In the genomic region with DNA sequence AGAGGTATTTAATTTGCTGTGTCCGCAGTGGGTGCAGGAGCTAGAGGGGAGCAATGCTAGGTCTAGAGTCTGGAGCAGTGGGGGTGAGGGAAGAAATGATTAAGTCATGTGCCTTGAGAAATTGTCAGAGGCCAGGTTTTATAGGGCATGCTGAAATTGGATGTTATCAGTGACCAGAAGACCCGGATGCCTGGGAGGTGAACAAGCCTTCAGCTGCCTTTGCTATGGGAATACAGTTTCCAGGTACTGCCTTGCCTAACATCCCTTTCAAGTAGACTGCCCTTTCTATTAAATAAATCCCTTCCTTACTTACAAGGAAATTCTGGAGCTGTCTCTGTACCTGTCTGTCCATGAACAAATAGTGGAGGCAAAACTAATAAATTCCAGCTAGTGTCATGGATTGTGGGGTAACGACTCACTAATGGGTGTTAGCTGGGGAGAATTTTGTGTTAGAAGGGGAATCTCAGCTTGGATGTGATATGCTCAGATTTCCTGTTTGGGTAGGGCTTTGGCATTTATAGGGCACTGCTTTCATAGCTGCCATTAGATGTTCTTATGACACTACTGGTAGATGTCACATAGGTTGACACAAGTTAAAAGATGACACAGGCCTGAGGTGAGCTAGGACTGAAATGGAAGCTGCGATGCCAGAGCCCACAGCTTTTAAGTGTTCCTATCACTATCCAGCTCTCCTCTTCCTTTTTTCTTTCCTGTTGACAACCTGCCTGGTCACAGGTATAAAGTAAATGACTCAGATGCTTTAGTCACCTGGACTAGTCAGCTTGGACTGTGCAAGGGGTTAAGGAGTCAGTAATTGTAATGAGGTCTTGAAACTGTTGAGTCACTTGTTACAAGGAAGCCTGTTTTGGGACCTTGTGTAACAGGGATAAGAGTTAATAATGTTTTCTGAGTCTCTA, we compare ENCODE assay signal across 8 cellular contexts. TPM values are rescaled to one million over a fixed set of nuclear protein-coding genes. Genes with fewer than 3 reads are reported as not detected.
DNase-seq lines count a peak whose midpoint lies in the region; ATAC-seq and TF ChIP-seq lines count a peak whose summit lies in the region.

No MANE protein-coding gene starts in this region.

- TF ChIP-seq CTCF in endodermal cell (conservative IDR thresholded peaks at IDR 0.05) (no peak), neutrophil (IDR thresholded peaks at IDR 0.05) (no peak)

- H3K4me3 ChIP-seq in CD8-positive, alpha-beta memory T cell (ENCODE audit: low read length), result no peak overlapping the region
- H3K4me3 ChIP-seq in endodermal cell (ENCODE audit: low read length) (no peak overlapping the region), neutrophil (ENCODE audit: low read depth in 1 of 2, low read length in 1 of 2) (no peak overlapping the region)

- H3K9me3 Mint-ChIP-seq in CD8-positive, alpha-beta memory T cell, result no peaks in the 10 kb centered on the region
- H3K9me3 Mint-ChIP-seq in endodermal cell, result no peaks in the 10 kb centered on the region

- no peak overlapping the region for H3K9ac ChIP-seq in endodermal cell (ENCODE audit: extremely low read depth, low read length, poor library complexity, severe bottlenecking)

- H3K27ac Mint-ChIP-seq in CD8-positive, alpha-beta memory T cell, result peak overlapping the region; percentile 68 to 95 (median 89)
- H3K27ac Mint-ChIP-seq in endodermal cell, result peak overlapping the region; percentile 60

- CTCF ChIA-PET in CD8-positive, alpha-beta memory T cell (lab: Charles Lee), result interaction anchor here (2.2 to 10.5 kb wide), 2 partner anchors 112 to 125 kb away, joined by 17 to 119 read pairs; no protein-coding TSS in a partner anchor

- H3K27ac ChIP-seq in CD8-positive, alpha-beta memory T cell (ENCODE audit: low read depth, low read length), result no peak overlapping the region
- no peak overlapping the region for H3K27ac ChIP-seq in endodermal cell (ENCODE audit: low read depth, low read length)
- H3K27ac ChIP-seq in neutrophil, result peak overlapping the region; percentile 79

- no peak for ATAC-seq in HG02870 (IDR thresholded peaks at IDR 0.05; ENCODE audit: unreplicated experiment)

- peaks cover 0 to 3% of the 10 kb centered on the region in 2 donors for H3K27me3 Mint-ChIP-seq in CD8-positive, alpha-beta memory T cell
- no peaks in the 10 kb centered on the region for H3K27me3 Mint-ChIP-seq in endodermal cell (ENCODE audit: insufficient read depth)

- no peak for DNase-seq in CD8-positive, alpha-beta memory T cell
- DNase-seq in NCI-H226 (peak; percentile 67), endodermal cell (no peak), activated gamma-delta T cell treated with Interleukin-2 at 50 U/mL for 16 hours (no peak)
- DNase-seq in effector CD8-positive, alpha-beta T cell (lab: John Stamatoyannopoulos, UW), result no peak
- DNase-seq in stimulated activated naive CD4-positive, alpha-beta T cell treated with Interleukin-2 at 50 U/mL for 16 hours (lab: John Stamatoyannopoulos, UW), result no peak

- H3K9me3 ChIP-seq in CD8-positive, alpha-beta memory T cell (ENCODE audit: low read length), result no peaks in the 10 kb centered on the region
- H3K9me3 ChIP-seq in endodermal cell (ENCODE audit: control insufficient read depth, low read length) (no peaks in the 10 kb centered on the region), neutrophil (no peaks in the 10 kb centered on the region)

- peaks cover 23% of the 10 kb centered on the region for H3K36me3 ChIP-seq in CD8-positive, alpha-beta memory T cell (ENCODE audit: insufficient read depth, low read length)
- H3K36me3 ChIP-seq in endodermal cell (ENCODE audit: control insufficient read depth, insufficient read depth, low read length), result peaks cover 91% of the 10 kb centered on the region
- H3K36me3 ChIP-seq in neutrophil, result peaks cover 24% of the 10 kb centered on the region

- peaks cover 0 to 77% (median 17%) of the 10 kb centered on the region in 3 donors for H3K36me3 Mint-ChIP-seq in CD8-positive, alpha-beta memory T cell
- peaks cover 48% of the 10 kb centered on the region for H3K36me3 Mint-ChIP-seq in endodermal cell (ENCODE audit: low read depth)

- H3K4me3 Mint-ChIP-seq in CD8-positive, alpha-beta memory T cell, result peak overlapping the region; percentile 8 to 66 (median 48)
- H3K4me3 Mint-ChIP-seq in endodermal cell, result no peak overlapping the region

- H3K4me1 Mint-ChIP-seq in CD8-positive, alpha-beta memory T cell, result peaks cover 65 to 93% (median 88%) of the 10 kb centered on the region in 3 donors
- H3K4me1 Mint-ChIP-seq in endodermal cell, result peaks cover 68% of the 10 kb centered on the region

- 93 to 100% methylated on average over 3 to 4 of the region's 4 CpGs for WGBS in endodermal cell (ENCODE audit: insufficient coverage in 1 of 2, insufficient read length in 1 of 2), 2 experiments

- POLR2A ChIA-PET in CD8-positive, alpha-beta memory T cell (lab: Charles Lee), result interaction anchor here (1.1 to 1.6 kb wide), 3 partner anchors 17 to 113 kb away, joined by 3 to 11 read pairs (median 3); no protein-coding TSS in a partner anchor

- no peaks in the 10 kb centered on the region for H3K27me3 ChIP-seq in CD8-positive, alpha-beta memory T cell (ENCODE audit: insufficient read depth, low read length, poor library complexity, severe bottlenecking)
- H3K27me3 ChIP-seq in endodermal cell (ENCODE audit: control insufficient read depth, insufficient read depth, low read length, poor library complexity, severe bottlenecking) (no peaks in the 10 kb centered on the region), neutrophil (no peaks in the 10 kb centered on the region)

- H3K4me1 ChIP-seq in CD8-positive, alpha-beta memory T cell (ENCODE audit: insufficient read depth, low read length), result peaks cover 65% of the 10 kb centered on the region
- peaks cover 34% of the 10 kb centered on the region for H3K4me1 ChIP-seq in endodermal cell (ENCODE audit: control insufficient read depth, insufficient read depth, low read length)
- peaks cover 48 to 51% of the 10 kb centered on the region in 2 experiments for H3K4me1 ChIP-seq in neutrophil (ENCODE audit: control insufficient read depth in 1 of 2, insufficient read depth in 1 of 2, low read depth in 1 of 2, low read length in 1 of 2)

RNA-seq across cellular contexts. Expression of a gene that starts 21.3 kb away (rescaled TPM):
- total RNA-seq in CD8-positive, alpha-beta memory T cell, result 100 to 1,000 TPM in 1 of 2 experiments, 10 to 100 TPM in 1; 99.0 to 109 TPM
- 80.3 TPM for polyA plus RNA-seq in CD8-positive, alpha-beta memory T cell
- total RNA-seq in endodermal cell, result 100 to 1,000 TPM; 116 to 127 TPM
- 56.2 TPM for polyA plus RNA-seq in endodermal cell (2013, experiment 1 of 2)
- polyA plus RNA-seq in endodermal cell (2013, experiment 2 of 2), result 46.7 TPM
